ENCODE assay signal across 8 cellular contexts in genomic region chr11:29333993-29334780, GRCh38.
A peak's percentile ranks its signal among the peaks of the same experiment; 100 is the strongest.
DNase-seq lines count a peak whose midpoint lies in the region; ATAC-seq, FAIRE-seq and TF ChIP-seq lines count a peak whose summit lies in the region.

No MANE protein-coding gene starts in this region.

- H3K4me3 ChIP-seq in A549, result no peak overlapping the region
- no peak overlapping the region for H3K4me3 ChIP-seq in MG63
- H3K4me3 ChIP-seq in WI38 (ENCODE audit: low read depth, low read length), result no peak overlapping the region
- H3K4me3 ChIP-seq in HepG2 (replicated peaks in 1 of 3; ENCODE audit: insufficient read depth in 1 of 3, low read depth in 2 of 3, low read length in 3 of 3), result no peak overlapping the region

- POLR2A ChIA-PET in A549 (lab: Yijun Ruan, JAX) (interaction anchor here (1.1 to 1.7 kb wide), 3 partner anchors 1226 to 1635 kb away, joined by 3 to 8 read pairs (median 4); partner anchors contain the start of genes BDNF, KIF18A and METTL15), HepG2 (lab: Yijun Ruan, JAX) (no interaction called here)

- H2AFZ ChIP-seq in HepG2 (ENCODE audit: low read length), result no peak overlapping the region

- H3K9me3 Mint-ChIP-seq in activated CD4-positive, alpha-beta T cell treated with anti-CD3 and anti-CD28 coated beads, Interleukin-2, amount 10 ng/mL, durations not matched to agents 24 days and 14 days, result no peaks in the 10 kb centered on the region

- no peaks in the 10 kb centered on the region for H4K20me1 ChIP-seq in HepG2 (ENCODE audit: insufficient read depth, low read length)

- 42% methylated on average over 5 of the region's 5 CpGs for WGBS in A549 (ENCODE audit: missing lambda C conversion rate)
- 22% methylated on average over 5 of the region's 5 CpGs for WGBS in HepG2 (ENCODE audit: low lambda C conversion rate)

- H3K36me3 ChIP-seq in MG63 (peaks cover 14% of the 10 kb centered on the region; the same call in 1 of the 2 replicates), HepG2 (replicated peaks in 1 of 2; ENCODE audit: control insufficient read depth in 1 of 2, insufficient read depth in 2 of 2, low read length in 2 of 2) (no peaks in the 10 kb centered on the region)

- H3K4me1 Mint-ChIP-seq in activated CD4-positive, alpha-beta T cell treated with anti-CD3 and anti-CD28 coated beads, Interleukin-2, amount 10 ng/mL, durations not matched to agents 24 days and 14 days, result no peaks in the 10 kb centered on the region

- peak overlapping the region; percentile 51 for H3K4me2 ChIP-seq in A549
- no peak overlapping the region for H3K4me2 ChIP-seq in HepG2 (ENCODE audit: low read depth, low read length)

- no TSS peak for BruUV-seq in HepG2 (replicated peaks; lab: Mats Ljungman, UMichigan)

- CTCF ChIA-PET in A549 (lab: Yijun Ruan, JAX) (interaction anchor here (0.6 to 3.1 kb wide), 30 partner anchors 9 to 1835 kb away, joined by 3 to 16 read pairs (median 3); partner anchors contain the start of gene BDNF), HepG2 (lab: Yijun Ruan, JAX; ENCODE audit: low intra/inter-chr PET ratio, low total read pairs) (interaction anchor here (0.9 kb wide), 3 partner anchors 62 to 1636 kb away, joined by 3 to 4 read pairs (median 3); no protein-coding TSS in a partner anchor)

- ATAC-seq in A549, result peak; percentile 96 to 98
- peak; percentile 92 for ATAC-seq in HG02588 (IDR thresholded peaks at IDR 0.05; ENCODE audit: unreplicated experiment)
- ATAC-seq in HepG2, result peak; percentile 91

- H3K27me3 Mint-ChIP-seq in activated CD4-positive, alpha-beta T cell treated with anti-CD3 and anti-CD28 coated beads, Interleukin-2, amount 10 ng/mL, durations not matched to agents 24 days and 14 days, result no peaks in the 10 kb centered on the region

- TF ChIP-seq EP300 in A549 (IDR thresholded peaks at IDR 0.05), result no peak
- TF ChIP-seq EP300 in HepG2 (IDR thresholded peaks at IDR 0.05; ENCODE audit: low read depth in 2 of 2, low read length in 2 of 2), result no peak
- no peak for TF ChIP-seq EP300 in HepG2 (CRISPR knock-in tag; IDR thresholded peaks at IDR 0.05; ENCODE audit: borderline replicate concordance)

- intact Hi-C loops in HepG2 (cut with micrococcal nuclease; ENCODE audit: unreplicated experiment), result loop anchor here (1.0 to 5.0 kb wide), 2 partner anchors 1635 to 1837 kb away; no protein-coding TSS in a partner anchor
- intact Hi-C loops in activated CD4-positive, alpha-beta T cell treated with anti-CD3 and anti-CD28 coated beads, Interleukin-2, amount 10 ng/mL, durations not matched to agents 24 days and 14 days (cut with micrococcal nuclease), result loop anchor here (5.0 kb wide), 1 partner anchor 1637 kb away; no protein-coding TSS in a partner anchor

- TF ChIP-seq CTCF in A549 (IDR thresholded peaks at IDR 0.05) (peak; percentile 79), GM13977 (IDR thresholded peaks at IDR 0.05; ENCODE audit: extremely low read depth, insufficient read depth, missing control alignments) (peak; percentile 66), WI38 (IDR thresholded peaks at IDR 0.05; ENCODE audit: low read depth, low read length) (peak; percentile 35; the same call in 1 of the 2 replicates), HepG2 (CRISPR knock-in tag; IDR thresholded peaks at IDR 0.05) (peak; percentile 69)

- in situ Hi-C loops in GM13977 (cut with MboI; ENCODE audit: low pct_unique_long_range_greater_than_20kb, low sequenced_read_pairs, unreplicated experiment), result loop anchor here (25.0 kb wide), 2 partner anchors 647 to 1622 kb away; partner anchors contain the start of gene BDNF
- in situ Hi-C loops in HepG2 (cut with HindIII; ENCODE audit: extremely low pct_ligation_motif_present, low pct_unique_long_range_greater_than_20kb), result loop anchor here (10.0 to 25.0 kb wide), 2 partner anchors 647 to 1639 kb away; no protein-coding TSS in a partner anchor

- FAIRE-seq in A549 (lab: Jason Lieb, UNC), result peak; percentile 59
- FAIRE-seq in HepG2 (lab: Jason Lieb, UNC), result peak; percentile 39

- H3K27me3 ChIP-seq in MG63 (no peaks in the 10 kb centered on the region), HepG2 (ENCODE audit: control insufficient read depth in 1 of 2, insufficient read depth in 2 of 2, low read length in 2 of 2) (peaks cover 0 to 1% of the 10 kb centered on the region in 2 experiments; a peak in 1 of 5 replicates)

- H3K9ac ChIP-seq in HepG2 (ENCODE audit: insufficient read depth, low read depth, low read length), result no peak overlapping the region

- DNase-seq in A549 (ENCODE audit: low read depth in 1 of 2, low spot score in 1 of 2) (peak; percentile 61 to 74), GM13977 (ENCODE audit: low spot score) (peak; percentile 31), MG63 (peak; percentile 32), HepG2 (ENCODE audit: low spot score) (peak; percentile 32)
- DNase-seq in stimulated activated CD4-positive, alpha-beta T cell treated with anti-CD3 and anti-CD28 coated beads, Interleukin-4, amount 100 ng/mL, for 24 hours, result no peak
- no peak for DNase-seq in activated CD4-positive, alpha-beta T cell treated with anti-CD3 and anti-CD28 coated beads, Interleukin-2, amount 10 ng/mL, durations not matched to agents 24 days and 14 days

- no peak for TF ChIP-seq POLR2A in A549 (IDR thresholded peaks at IDR 0.05; ENCODE audit: low read length)
- TF ChIP-seq POLR2A in HepG2 (IDR thresholded peaks at IDR 0.05; ENCODE audit: insufficient read depth in 1 of 2, low read depth in 2 of 2, low read length in 2 of 2), result no peak

- H3K9me3 ChIP-seq in A549 (peaks cover 3% of the 10 kb centered on the region; the same call in 1 of the 3 replicates), MG63 (peaks cover 7% of the 10 kb centered on the region; the same call in 1 of the 2 replicates), HepG2 (ENCODE audit: low read length) (no peaks in the 10 kb centered on the region)

- H3K27ac ChIP-seq in A549, result peak overlapping the region; percentile 77 to 83
- no peak overlapping the region for H3K27ac ChIP-seq in HepG2 (ENCODE audit: extremely low read length, insufficient read depth, low read length)

- no peaks in the 10 kb centered on the region for H3K79me2 ChIP-seq in HepG2 (ENCODE audit: insufficient read depth, low read length)

- H3K36me3 Mint-ChIP-seq in activated CD4-positive, alpha-beta T cell treated with anti-CD3 and anti-CD28 coated beads, Interleukin-2, amount 10 ng/mL, durations not matched to agents 24 days and 14 days (ENCODE audit: low read depth), result no peaks in the 10 kb centered on the region

- H3K4me1 ChIP-seq in A549 (peaks cover 19% of the 10 kb centered on the region), HepG2 (ENCODE audit: insufficient read depth, low read length) (no peaks in the 10 kb centered on the region; the same call in 1 of the 2 replicates)

- no peak overlapping the region for H3K27ac Mint-ChIP-seq in activated CD4-positive, alpha-beta T cell treated with anti-CD3 and anti-CD28 coated beads, Interleukin-2, amount 10 ng/mL, durations not matched to agents 24 days and 14 days

- no peak overlapping the region for H3K4me3 Mint-ChIP-seq in activated CD4-positive, alpha-beta T cell treated with anti-CD3 and anti-CD28 coated beads, Interleukin-2, amount 10 ng/mL, durations not matched to agents 24 days and 14 days

- TF ChIP-seq RAD21 in A549 (conservative IDR thresholded peaks at IDR 0.05 in 1 of 2, IDR thresholded peaks at IDR 0.05 in 1 of 2), result peak; percentile 91 to 95
- TF ChIP-seq RAD21 in HepG2 (CRISPR knock-in tag; IDR thresholded peaks at IDR 0.05), result peak; percentile 54

TF ChIP-seq in A549, 52 proteins besides CTCF, POLR2A, EP300 and RAD21:
- TF ChIP-seq, protein P1, sequence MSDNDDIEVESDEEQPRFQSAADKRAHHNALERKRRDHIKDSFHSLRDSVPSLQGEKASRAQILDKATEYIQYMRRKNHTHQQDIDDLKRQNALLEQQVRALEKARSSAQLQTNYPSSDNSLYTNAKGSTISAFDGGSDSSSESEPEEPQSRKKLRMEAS (IDR thresholded peaks at IDR 0.05), result 0 out of 2 replicates have a peak, but pooled peaks have one; percentile 29
- TF ChIP-seq SMC3 (IDR thresholded peaks at IDR 0.05) (peak; percentile 91), BHLHE40 (IDR thresholded peaks at IDR 0.05; ENCODE audit: low read depth, low read length) (no peak), HOXB5 (CRISPR knock-in tag; IDR thresholded peaks at IDR 0.05) (peak; percentile 86)

TF ChIP-seq in HepG2, 621 proteins besides CTCF, POLR2A, EP300 and RAD21 (continues in another document):
- TF ChIP-seq MIER2 (CRISPR knock-in tag; IDR thresholded peaks at IDR 0.05), result no peak
- no peak for TF ChIP-seq ATF7-NPFF (CRISPR knock-in tag; IDR thresholded peaks at IDR 0.05; ENCODE audit: low read depth)
- no peak for TF ChIP-seq KMT2B (CRISPR knock-in tag; IDR thresholded peaks at IDR 0.05)
- TF ChIP-seq ZFP91 (CRISPR knock-in tag; IDR thresholded peaks at IDR 0.05; ENCODE audit: borderline replicate concordance), result no peak
- TF ChIP-seq RARG (CRISPR knock-in tag; IDR thresholded peaks at IDR 0.05; ENCODE audit: low read depth), result no peak
- TF ChIP-seq ZC3H13 (CRISPR knock-in tag; IDR thresholded peaks at IDR 0.05), result no peak
- no peak for TF ChIP-seq ZSCAN29 (CRISPR knock-in tag; conservative IDR thresholded peaks at IDR 0.05)
- TF ChIP-seq ZNF121 (CRISPR knock-in tag; IDR thresholded peaks at IDR 0.05), result no peak
- TF ChIP-seq KDM6A (CRISPR knock-in tag; IDR thresholded peaks at IDR 0.05; ENCODE audit: low read depth), result no peak

Comparison
In these comparisons a context has a peak if more than half of its experiments do, and no peak if none do; other contexts are left out.
1. DNase-seq: peak in A549 (2 of 2), GM13977 (single experiment), MG63 (single experiment) and HepG2 (single experiment); none in stimulated activated CD4-positive, alpha-beta T cell treated with anti-CD3 and anti-CD28 coated beads, Interleukin-4, amount 100 ng/mL, for 24 hours (single experiment) and activated CD4-positive, alpha-beta T cell treated with anti-CD3 and anti-CD28 coated beads, Interleukin-2, amount 10 ng/mL, durations not matched to agents 24 days and 14 days (single experiment).
2. Peak in every context shown above with its lines, with median percentiles within 50 percentile points of each other: ATAC-seq and CTCF ChIP-seq.